ENCODE assay signal across 20 cellular contexts in genomic region chr6:161891542-161891941, GRCh38.
"Had no signal": no experiment of that assay in that cellular context is flagged by ENCODE, and none has a peak within 500 bp of the region (broad histone marks: within the 10 kb centered on the region; RNA-seq: fewer than 3 reads in every experiment).

No MANE protein-coding gene starts in this region.

- H3K4me3 Mint-ChIP-seq: activated CD4-positive, alpha-beta memory T cell treated with anti-CD3 and anti-CD28 coated beads, Interleukin-2, amount 10 ng/mL, durations not matched to agents 7 days and 5 days; activated CD4-positive, alpha-beta T cell treated with anti-CD3 and anti-CD28 coated beads, Interleukin-2, amount 10 ng/mL, durations not matched to agents 24 days and 14 days; activated naive CD4-positive, alpha-beta T cell treated with anti-CD3 and anti-CD28 coated beads, Interleukin-2, amount 10 ng/mL, durations not matched to agents 7 days and 5 days; activated naive CD8-positive, alpha-beta T cell treated with anti-CD3 and anti-CD28 coated beads, Interleukin-2, amount 50 U/mL, for 24 hours; natural killer cell; T-helper 1 cell treated with Interleukin-12 subunit alpha and Interleukin-12 subunit beta and Interleukin-4 antibody, amounts not matched to agents 30 μg/mL and 1 μg/mL, for 36 hours had no signal

- H3K4me1 ChIP-seq: colonic mucosa, prostate gland, thyroid gland had no signal

- DNase-seq: activated CD4-positive, alpha-beta memory T cell treated with anti-CD3 and anti-CD28 coated beads, Interleukin-2, amount 10 ng/mL, durations not matched to agents 7 days and 5 days; activated CD4-positive, alpha-beta T cell treated with anti-CD3 and anti-CD28 coated beads, Interleukin-2, amount 10 ng/mL, durations not matched to agents 24 days and 14 days; activated effector memory CD4-positive, alpha-beta T cell treated with anti-CD3 and anti-CD28 coated beads, Interleukin-2, amount 50 U/mL, for 16 hours; activated naive CD4-positive, alpha-beta T cell treated with anti-CD3 and anti-CD28 coated beads, Interleukin-2, amount 10 ng/mL, durations not matched to agents 7 days and 5 days; activated naive CD8-positive, alpha-beta T cell treated with anti-CD3 and anti-CD28 coated beads, Interleukin-2, amount 50 U/mL, for 24 hours; colonic mucosa; glutamatergic neuron; left ventricle myocardium superior; mammary epithelial cell; natural killer cell; spleen; stimulated activated CD4-positive, alpha-beta T cell treated with anti-CD3 and anti-CD28 coated beads, Interleukin-4, amount 100 ng/mL, for 1 hour; stimulated activated naive CD8-positive, alpha-beta T cell treated with anti-CD3 and anti-CD28 coated beads, Interleukin-15, Interleukin-2, amounts not matched to agents 100 U/mL and 50 U/mL, for 24 hours; thyroid gland had no signal

- H3K9me3 Mint-ChIP-seq: activated CD4-positive, alpha-beta memory T cell treated with anti-CD3 and anti-CD28 coated beads, Interleukin-2, amount 10 ng/mL, durations not matched to agents 7 days and 5 days; activated CD4-positive, alpha-beta T cell treated with anti-CD3 and anti-CD28 coated beads, Interleukin-2, amount 10 ng/mL, durations not matched to agents 24 days and 14 days; activated naive CD4-positive, alpha-beta T cell treated with anti-CD3 and anti-CD28 coated beads, Interleukin-2, amount 10 ng/mL, durations not matched to agents 7 days and 5 days; activated naive CD8-positive, alpha-beta T cell treated with anti-CD3 and anti-CD28 coated beads, Interleukin-2, amount 50 U/mL, for 24 hours; natural killer cell; T-helper 1 cell treated with Interleukin-12 subunit alpha and Interleukin-12 subunit beta and Interleukin-4 antibody, amounts not matched to agents 30 μg/mL and 1 μg/mL, for 36 hours had no signal

- H3K27me3 ChIP-seq: colonic mucosa, esophagus muscularis mucosa, spleen, thyroid gland had no signal

- H3K9me3 ChIP-seq: colonic mucosa, esophagus muscularis mucosa, prostate gland, spleen, thyroid gland had no signal

- H3K4me3 ChIP-seq: colonic mucosa, esophagus muscularis mucosa, hepatocyte, prostate gland, spleen, thyroid gland had no signal

- H3K79me2 ChIP-seq: hepatocyte had no signal

- H3K4me1 Mint-ChIP-seq: activated CD4-positive, alpha-beta memory T cell treated with anti-CD3 and anti-CD28 coated beads, Interleukin-2, amount 10 ng/mL, durations not matched to agents 7 days and 5 days; activated CD4-positive, alpha-beta T cell treated with anti-CD3 and anti-CD28 coated beads, Interleukin-2, amount 10 ng/mL, durations not matched to agents 24 days and 14 days; activated naive CD4-positive, alpha-beta T cell treated with anti-CD3 and anti-CD28 coated beads, Interleukin-2, amount 10 ng/mL, durations not matched to agents 7 days and 5 days; activated naive CD8-positive, alpha-beta T cell treated with anti-CD3 and anti-CD28 coated beads, Interleukin-2, amount 50 U/mL, for 24 hours; natural killer cell had no signal

- H3K36me3 ChIP-seq: colonic mucosa, esophagus muscularis mucosa, prostate gland, spleen, thyroid gland had no signal

- FAIRE-seq: bronchial epithelial cell, frontal cortex had no signal

- H3K27me3 Mint-ChIP-seq: activated CD4-positive, alpha-beta memory T cell treated with anti-CD3 and anti-CD28 coated beads, Interleukin-2, amount 10 ng/mL, durations not matched to agents 7 days and 5 days; activated CD4-positive, alpha-beta T cell treated with anti-CD3 and anti-CD28 coated beads, Interleukin-2, amount 10 ng/mL, durations not matched to agents 24 days and 14 days; activated naive CD4-positive, alpha-beta T cell treated with anti-CD3 and anti-CD28 coated beads, Interleukin-2, amount 10 ng/mL, durations not matched to agents 7 days and 5 days; activated naive CD8-positive, alpha-beta T cell treated with anti-CD3 and anti-CD28 coated beads, Interleukin-2, amount 50 U/mL, for 24 hours had no signal

- H2AFZ ChIP-seq: hepatocyte had no signal

- H3K36me3 Mint-ChIP-seq: activated naive CD4-positive, alpha-beta T cell treated with anti-CD3 and anti-CD28 coated beads, Interleukin-2, amount 10 ng/mL, durations not matched to agents 7 days and 5 days; natural killer cell had no signal

- H3K27ac ChIP-seq: colonic mucosa, hepatocyte, prostate gland, spleen, thyroid gland had no signal

- H3K27ac Mint-ChIP-seq: activated CD4-positive, alpha-beta memory T cell treated with anti-CD3 and anti-CD28 coated beads, Interleukin-2, amount 10 ng/mL, durations not matched to agents 7 days and 5 days; activated CD4-positive, alpha-beta T cell treated with anti-CD3 and anti-CD28 coated beads, Interleukin-2, amount 10 ng/mL, durations not matched to agents 24 days and 14 days; activated naive CD4-positive, alpha-beta T cell treated with anti-CD3 and anti-CD28 coated beads, Interleukin-2, amount 10 ng/mL, durations not matched to agents 7 days and 5 days; activated naive CD8-positive, alpha-beta T cell treated with anti-CD3 and anti-CD28 coated beads, Interleukin-2, amount 50 U/mL, for 24 hours; natural killer cell; T-helper 1 cell treated with Interleukin-12 subunit alpha and Interleukin-12 subunit beta and Interleukin-4 antibody, amounts not matched to agents 30 μg/mL and 1 μg/mL, for 36 hours had no signal

- ATAC-seq: activated naive CD8-positive, alpha-beta T cell treated with anti-CD3 and anti-CD28 coated beads, Interleukin-2, amount 50 U/mL, for 24 hours; left ventricle myocardium superior; natural killer cell; stimulated activated naive CD8-positive, alpha-beta T cell treated with anti-CD3 and anti-CD28 coated beads, Interleukin-15, Interleukin-2, amounts not matched to agents 100 U/mL and 50 U/mL, for 24 hours had no signal
